Comparison of ENCODE assay signal across 8 cellular contexts in genomic region chr1:40951943-40952743, GRCh38. TPM values are rescaled to one million over a fixed set of nuclear protein-coding genes. Genes with fewer than 3 reads are reported as not detected.
DNase-seq lines count a peak whose midpoint lies in the region; ATAC-seq and TF ChIP-seq lines count a peak whose summit lies in the region.

No MANE protein-coding gene starts in this region.

- intact Hi-C loops in Right ventricle myocardium inferior (cut with DNase I): loop anchor here (1.0 to 5.0 kb wide), 3 partner anchors 104 to 340 kb away; no protein-coding TSS in a partner anchor
- intact Hi-C loops in prostate gland (cut with DNase I): loop anchor here (2.0 to 5.0 kb wide), 3 partner anchors 103 to 340 kb away; partner anchors contain the start of gene KCNQ4

- H3K79me2 ChIP-seq in Karpas-422 (ENCODE audit: low read length): no peaks in the 10 kb centered on the region

- H3K9me3 ChIP-seq in Karpas-422 (ENCODE audit: low read length) (no peaks in the 10 kb centered on the region), prostate gland (no peaks in the 10 kb centered on the region)

- H3K4me3 ChIP-seq in Karpas-422 (ENCODE audit: low read length) (no peak overlapping the region), prostate gland (no peak overlapping the region)

- no peak overlapping the region for H2AFZ ChIP-seq in Karpas-422 (ENCODE audit: low read length)

- no peaks in the 10 kb centered on the region for H4K20me1 ChIP-seq in Karpas-422 (ENCODE audit: insufficient read depth, low read depth, low read length)

- peak; percentile 77 for ATAC-seq in Right ventricle myocardium inferior
- no peak for ATAC-seq in GM18907 (IDR thresholded peaks at IDR 0.05; ENCODE audit: unreplicated experiment)
- ATAC-seq in GM21360 (IDR thresholded peaks at IDR 0.05; ENCODE audit: unreplicated experiment): no peak

- H3K27me3 ChIP-seq in Karpas-422 (ENCODE audit: low read length): no peaks in the 10 kb centered on the region
- no peaks in the 10 kb centered on the region for H3K27me3 ChIP-seq in prostate gland (replicated peaks; ENCODE audit: insufficient read depth)

- no peaks in the 10 kb centered on the region for H3K36me3 ChIP-seq in Karpas-422 (ENCODE audit: insufficient read depth, low read length)
- no peaks in the 10 kb centered on the region for H3K36me3 ChIP-seq in prostate gland

- no peak for TF ChIP-seq POLR2A in prostate gland (IDR thresholded peaks at IDR 0.05)

- WGBS in prostate gland: 18% methylated on average over 17 of the region's 17 CpGs

- DNase-seq in DMS 273 treated with DMSO at 0.1 percent for 48 hours (lab: John Stamatoyannopoulos, UW) (peak; percentile 99), Karpas-422 (peak; percentile 77), SHP77 (lab: John Stamatoyannopoulos, UW) (peak; percentile 29 to 46), Right ventricle myocardium inferior (ENCODE audit: missing footprints) (peak; percentile 84), prostate gland (ENCODE audit: low spot score) (peak; percentile 79)
- DNase-seq in activated gamma-delta T cell treated with anti-CD3 and anti-CD28 coated beads, Interleukin-2, amount 50 U/mL, for 16 hours (ENCODE audit: low read depth): peak; percentile 39

- no peak overlapping the region for H3K4me2 ChIP-seq in Karpas-422 (ENCODE audit: low read depth, low read length, poor library complexity, severe bottlenecking)

- H3K9me2 ChIP-seq in Karpas-422 (replicated peaks; ENCODE audit: insufficient read depth, low read length): no peaks in the 10 kb centered on the region

- H3K27ac ChIP-seq in Karpas-422 (ENCODE audit: low read length): no peak overlapping the region
- H3K27ac ChIP-seq in prostate gland: no peak overlapping the region

- H3K4me1 ChIP-seq in Karpas-422 (ENCODE audit: low read length) (peaks cover 8% of the 10 kb centered on the region), prostate gland (replicated peaks) (no peaks in the 10 kb centered on the region)

- no peak overlapping the region for H3K9ac ChIP-seq in Karpas-422 (ENCODE audit: low read length)

- TF ChIP-seq CTCF in prostate gland (IDR thresholded peaks at IDR 0.05): peak; percentile 89 to 97 (median 95)

RNA-seq across cellular contexts. Expression of gene CTPS1, which starts 27.4 kb away (rescaled TPM):
- total RNA-seq in Karpas-422 (2014; rRNA removed; shearing (Covaris generic); ENCODE audit: low replicate concordance): 34.4 and 61.3 TPM in 2 replicates
- total RNA-seq in Right ventricle myocardium inferior (7.2 TPM), prostate gland (10 to 100 TPM in 1 of 2 donors, 1 to 10 TPM in 1; 8.9 to 56.5 TPM)

Comparison
In these comparisons a context has a peak if more than half of its experiments do, and no peak if none do; other contexts are left out.
1. DNase-seq: peak in every context shown above with its lines; median percentile 99 in DMS 273 treated with DMSO at 0.1 percent for 48 hours; 84 in Right ventricle myocardium inferior; 79 in prostate gland; 77 in Karpas-422; 39 in activated gamma-delta T cell treated with anti-CD3 and anti-CD28 coated beads, Interleukin-2, amount 50 U/mL, for 16 hours; 38 in SHP77.